In genomic region chr2:237486819-237487448, GRCh38 we compare ENCODE assay signal across 9 cellular contexts. TPM values are rescaled to one million over a fixed set of nuclear protein-coding genes. Genes with fewer than 3 reads are reported as not detected.
A peak's percentile ranks its signal among the peaks of the same experiment; 100 is the strongest.
DNase-seq lines count a peak whose midpoint lies in the region; ATAC-seq and TF ChIP-seq lines count a peak whose summit lies in the region.
"Had no signal": no experiment of that assay in that cellular context is flagged by ENCODE, and none has a peak within 500 bp of the region (broad histone marks: within the 10 kb centered on the region; RNA-seq: fewer than 3 reads in every experiment).

Gene MLPH, plus strand, starts transcription at chr2:237487251. Its CDS starts 6,176 bp downstream, at chr2:237493427.

- no peaks in the 10 kb centered on the region for H3K36me3 ChIP-seq in SJSA1
- H3K36me3 ChIP-seq in cardiac muscle cell = no peaks in the 10 kb centered on the region
- no peaks in the 10 kb centered on the region for H3K36me3 ChIP-seq in MM.1S (replicated peaks; ENCODE audit: insufficient read depth, low read length)

- peaks cover 36% of the 10 kb centered on the region for H3K4me1 ChIP-seq in SJSA1 (replicated peaks)
- H3K4me1 ChIP-seq in cardiac muscle cell (ENCODE audit: low read depth) = peaks cover 4% of the 10 kb centered on the region
- H3K4me1 ChIP-seq in MM.1S (ENCODE audit: low read length) = no peaks in the 10 kb centered on the region

- no peak within 1 kb of the TSS for H3K4me2 ChIP-seq in MM.1S (ENCODE audit: low read depth, low read length)

- no peak for ATAC-seq in GM21447 (IDR thresholded peaks at IDR 0.05; ENCODE audit: unreplicated experiment)
- no peak for ATAC-seq in HG02870 (IDR thresholded peaks at IDR 0.05; ENCODE audit: unreplicated experiment)

- in situ Hi-C loops in Caki2 (cut with HindIII; ENCODE audit: low pct_unique_long_range_greater_than_20kb, low sequenced_read_pairs) = no loop called here

- H3K9ac ChIP-seq in MM.1S (ENCODE audit: low read length) = no peak within 1 kb of the TSS

- H3K4me3 Mint-ChIP-seq in progenitor cell of endocrine pancreas (ENCODE audit: low read depth) = peak within 1 kb of the TSS; percentile 59
- H3K4me3 Mint-ChIP-seq: dendritic cell treated with granulocyte-macrophage colony-stimulating factor and Interleukin-4, amounts not matched to agents 40 ng/mL and 50 ng/mL, for 4 days had no signal

- H3K9me3 Mint-ChIP-seq in progenitor cell of endocrine pancreas (ENCODE audit: low read depth) = peaks cover 11% of the 10 kb centered on the region

- H3K27ac ChIP-seq in SJSA1 (no peak within 1 kb of the TSS), cardiac muscle cell (no peak within 1 kb of the TSS), MM.1S (ENCODE audit: low read length) (no peak within 1 kb of the TSS)

- H3K79me2 ChIP-seq in MM.1S (ENCODE audit: low read length) = no peaks in the 10 kb centered on the region

- H3K27ac Mint-ChIP-seq in progenitor cell of endocrine pancreas = no peak within 1 kb of the TSS
- H3K27ac Mint-ChIP-seq: dendritic cell treated with granulocyte-macrophage colony-stimulating factor and Interleukin-4, amounts not matched to agents 40 ng/mL and 50 ng/mL, for 4 days had no signal

- H3F3A ChIP-seq in MM.1S (ENCODE audit: insufficient read depth, low read length) = no peaks in the 10 kb centered on the region

- H3K27me3 ChIP-seq in SJSA1 (replicated peaks) = peaks cover 16% of the 10 kb centered on the region
- H3K27me3 ChIP-seq in cardiac muscle cell = peaks cover 74% of the 10 kb centered on the region
- peaks cover 33% of the 10 kb centered on the region for H3K27me3 ChIP-seq in MM.1S (replicated peaks; ENCODE audit: insufficient read depth, low read length)

- H3K4me1 Mint-ChIP-seq in progenitor cell of endocrine pancreas (ENCODE audit: low read depth) = peaks cover 23% of the 10 kb centered on the region

- H4K20me1 ChIP-seq in MM.1S (ENCODE audit: insufficient read depth, low read length) = no peaks in the 10 kb centered on the region

- H3K9me3 ChIP-seq in SJSA1 (replicated peaks) = peaks cover 9% of the 10 kb centered on the region
- H3K9me3 ChIP-seq in cardiac muscle cell (ENCODE audit: low read depth) = no peaks in the 10 kb centered on the region
- H3K9me3 ChIP-seq in MM.1S (replicated peaks; ENCODE audit: insufficient read depth, low read length) = no peaks in the 10 kb centered on the region

- TF ChIP-seq CTCF in cardiac muscle cell (IDR thresholded peaks at IDR 0.05; ENCODE audit: low read depth, low read length) (no peak), progenitor cell of endocrine pancreas (IDR thresholded peaks at IDR 0.05; ENCODE audit: unreplicated experiment) (no peak), MM.1S (IDR thresholded peaks at IDR 0.05; ENCODE audit: low read length) (no peak)

- H3K4me3 ChIP-seq in SJSA1 = peak within 1 kb of the TSS; percentile 29
- peak within 1 kb of the TSS; percentile 31 for H3K4me3 ChIP-seq in cardiac muscle cell
- H3K4me3 ChIP-seq in MM.1S (ENCODE audit: low read length) = no peak within 1 kb of the TSS

- no peaks in the 10 kb centered on the region for H3K9me2 ChIP-seq in MM.1S (replicated peaks; ENCODE audit: insufficient read depth, low read length)

- H3K27me3 Mint-ChIP-seq in progenitor cell of endocrine pancreas = peaks cover 59% of the 10 kb centered on the region

- no peak within 1 kb of the TSS for H2AFZ ChIP-seq in MM.1S (ENCODE audit: low read length)

- DNase-seq in Caki2 (ENCODE audit: low read depth) = peak; percentile 60
- DNase-seq in SJSA1 (ENCODE audit: low read depth in 1 of 2, low spot score in 2 of 2) = no peak
- peak; percentile 48 to 52 for DNase-seq in cardiac muscle cell (ENCODE audit: low read depth in 1 of 2, low spot score in 1 of 2)
- DNase-seq in progenitor cell of endocrine pancreas (ENCODE audit: low spot score, unreplicated experiment) = no peak
- no peak for DNase-seq in NCI-H524 treated with DMSO at 0.1 percent for 48 hours (lab: John Stamatoyannopoulos, UW)
- DNase-seq in MM.1S = no peak

- no peaks in the 10 kb centered on the region for H3K36me3 Mint-ChIP-seq in progenitor cell of endocrine pancreas (ENCODE audit: insufficient read depth)

RNA-seq across cellular contexts. Expression of gene MLPH, which starts in this region (rescaled TPM):
- 27.2 and 33.8 TPM in 2 replicates for total RNA-seq in Caki2 (2014; rRNA removed; shearing (Covaris generic); ENCODE audit: low replicate concordance)
- total RNA-seq in SJSA1 (2014; rRNA removed; shearing (Covaris generic)) = 0.50 TPM in 1 of 2 replicates, not detected in the other
- total RNA-seq in cardiac muscle cell (0.11 and 0.27 TPM in 2 replicates), progenitor cell of endocrine pancreas (1.2 and 1.6 TPM in 2 replicates)
- polyA plus RNA-seq in cardiac muscle cell = 1.4 TPM in 1 of 2 replicates, not detected in the other

Comparison
In these comparisons a context has a peak if more than half of its experiments do, and no peak if none do; other contexts are left out.
1. RNA of gene MLPH (total RNA-seq): 27.2 to 33.8 TPM in Caki2; 1.2 to 1.6 TPM in progenitor cell of endocrine pancreas, 0.50 TPM in SJSA1 and 0.11 to 0.27 TPM in cardiac muscle cell; every median in the first group is over 10 times any median in the second.
2. DNase-seq: peak in Caki2 (single experiment) and cardiac muscle cell (2 of 2); none in SJSA1 (0 of 2), progenitor cell of endocrine pancreas (single experiment), NCI-H524 treated with DMSO at 0.1 percent for 48 hours (single experiment) and MM.1S (single experiment).